ENCODE assay signal across 18 cellular contexts in genomic region chr2:196354186-196354585, GRCh38.
DNase-seq lines count a peak whose midpoint lies in the region; TF ChIP-seq lines count a peak whose summit lies in the region.
"Had no signal": no experiment of that assay in that cellular context is flagged by ENCODE, and none has a peak within 500 bp of the region (broad histone marks: within the 10 kb centered on the region; RNA-seq: fewer than 3 reads in every experiment).

No MANE protein-coding gene starts in this region.

- no peak for TF ChIP-seq EP300 in esophagus muscularis mucosa (IDR thresholded peaks at IDR 0.05)

- H3K9ac ChIP-seq in endodermal cell (ENCODE audit: extremely low read depth, low read length, poor library complexity, severe bottlenecking) (no peak overlapping the region), mesenchymal stem cell (ENCODE audit: low read length) (no peak overlapping the region)
- H3K9ac ChIP-seq: BLaER1 had no signal

- TF ChIP-seq POLR2A in esophagus muscularis mucosa (IDR thresholded peaks at IDR 0.05; ENCODE audit: low read depth), result no peak

- TF ChIP-seq CTCF in endodermal cell (conservative IDR thresholded peaks at IDR 0.05), result no peak
- no peak for TF ChIP-seq CTCF in esophagus muscularis mucosa (IDR thresholded peaks at IDR 0.05)

- H3K27ac ChIP-seq in endodermal cell (ENCODE audit: low read depth, low read length) (no peak overlapping the region), esophagus muscularis mucosa (replicated peaks in 1 of 4) (no peak overlapping the region), mesenchymal stem cell (ENCODE audit: low read length, poor library complexity, severe bottlenecking) (no peak overlapping the region)
- H3K27ac ChIP-seq: BLaER1 had no signal

- no peak overlapping the region for H2AK5ac ChIP-seq in mesenchymal stem cell (ENCODE audit: low read length, severe bottlenecking)

- H3K27me3 ChIP-seq in endodermal cell (ENCODE audit: control insufficient read depth, insufficient read depth, low read length, poor library complexity, severe bottlenecking) (no peaks in the 10 kb centered on the region), esophagus muscularis mucosa (no peaks in the 10 kb centered on the region), mesenchymal stem cell (ENCODE audit: control insufficient read depth in 1 of 2, insufficient read depth in 1 of 2, low read length in 2 of 2) (no peaks in the 10 kb centered on the region)
- H3K27me3 ChIP-seq: BE2C, BLaER1 had no signal

- H3K36me3 ChIP-seq in endodermal cell (ENCODE audit: control insufficient read depth, insufficient read depth, low read length) (no peaks in the 10 kb centered on the region), esophagus muscularis mucosa (peaks cover 0 to 5% (median 0%) of the 10 kb centered on the region in 4 donors), mesenchymal stem cell (ENCODE audit: control insufficient read depth in 1 of 2, insufficient read depth in 2 of 2, low read depth in 1 of 2, low read length in 2 of 2) (no peaks in the 10 kb centered on the region)
- H3K36me3 ChIP-seq: BE2C, BLaER1 had no signal

- no peaks in the 10 kb centered on the region for H3K4me1 ChIP-seq in endodermal cell (ENCODE audit: control insufficient read depth, insufficient read depth, low read length)
- H3K4me1 ChIP-seq in esophagus muscularis mucosa, result no peaks in the 10 kb centered on the region
- peaks cover 2% of the 10 kb centered on the region for H3K4me1 ChIP-seq in mesenchymal stem cell (ENCODE audit: control insufficient read depth, insufficient read depth, low read depth, low read length)
- H3K4me1 ChIP-seq: BE2C, BLaER1 had no signal

- H3K4me1 Mint-ChIP-seq in endodermal cell, result no peaks in the 10 kb centered on the region
- H3K4me1 Mint-ChIP-seq: CD4-positive, alpha-beta memory T cell; CD4-positive, CD25-positive, alpha-beta regulatory T cell; CD8-positive, alpha-beta memory T cell had no signal

- no peak overlapping the region for H3K23ac ChIP-seq in mesenchymal stem cell (ENCODE audit: low read length in 2 of 2)

- H3K9me3 Mint-ChIP-seq in endodermal cell, result no peaks in the 10 kb centered on the region

- H3K4me2 ChIP-seq in mesenchymal stem cell (ENCODE audit: low read length, poor library complexity, severe bottlenecking), result no peak overlapping the region
- H3K4me2 ChIP-seq: BLaER1 had no signal

- H3K27ac Mint-ChIP-seq in endodermal cell, result no peak overlapping the region
- H3K27ac Mint-ChIP-seq: CD14-positive monocyte; CD4-positive, alpha-beta memory T cell; CD4-positive, CD25-positive, alpha-beta regulatory T cell; CD8-positive, alpha-beta memory T cell had no signal

- H2BK5ac ChIP-seq in mesenchymal stem cell (ENCODE audit: low read depth, low read length, poor library complexity, severe bottlenecking), result no peak overlapping the region

- H3K36me3 Mint-ChIP-seq in endodermal cell (ENCODE audit: low read depth), result no peaks in the 10 kb centered on the region
- H3K36me3 Mint-ChIP-seq: CD14-positive monocyte; CD4-positive, CD25-positive, alpha-beta regulatory T cell had no signal

- H3K14ac ChIP-seq in mesenchymal stem cell (ENCODE audit: low read length in 2 of 2), result no peak overlapping the region

- H3K18ac ChIP-seq in mesenchymal stem cell (ENCODE audit: low read depth in 1 of 2, low read length in 2 of 2), result no peak overlapping the region

- H2AFZ ChIP-seq in mesenchymal stem cell (ENCODE audit: low read depth, low read length), result no peak overlapping the region

- peak overlapping the region; percentile 16 for H4K91ac ChIP-seq in mesenchymal stem cell (ENCODE audit: low read length)

- intact Hi-C loops in esophagus muscularis mucosa (cut with DNase I), result no loop called here

- no peak overlapping the region for H2BK120ac ChIP-seq in mesenchymal stem cell (ENCODE audit: low read depth, low read length)

- DNase-seq in endodermal cell, result peak; percentile 49
- peak; percentile 47 for DNase-seq in esophagus muscularis mucosa (ENCODE audit: extremely low spot score)
- DNase-seq in mesenchymal stem cell, result no peak
- no peak for DNase-seq in NCI-H187 (lab: John Stamatoyannopoulos, UW)
- DNase-seq in NOMO-1 (lab: John Stamatoyannopoulos, UW; ENCODE audit: unreplicated experiment in 2 of 2), result no peak
- no peak for DNase-seq in HCEC 1CT
- DNase-seq: 8988T; ACHN; BE2C; C1 segment of cervical spinal cord; CD4-positive, alpha-beta memory T cell; CD4-positive, CD25-positive, alpha-beta regulatory T cell; CD8-positive, alpha-beta memory T cell; COR-L47; DMS79 treated with DMSO at 0.1 percent for 48 hours; GF-D8 had no signal

- H3K4me3 ChIP-seq in endodermal cell (ENCODE audit: low read length), result no peak overlapping the region
- no peak overlapping the region for H3K4me3 ChIP-seq in esophagus muscularis mucosa
- no peak overlapping the region for H3K4me3 ChIP-seq in mesenchymal stem cell (ENCODE audit: insufficient read depth in 1 of 2, low read depth in 1 of 2, low read length in 2 of 2)
- H3K4me3 ChIP-seq: BLaER1 had no signal

- H3K79me1 ChIP-seq in mesenchymal stem cell (replicated peaks; ENCODE audit: low read length, poor library complexity, severe bottlenecking), result peaks cover 1% of the 10 kb centered on the region

- no peak overlapping the region for H4K8ac ChIP-seq in mesenchymal stem cell (ENCODE audit: low read length)

- peaks cover 9% of the 10 kb centered on the region for H3K9me3 ChIP-seq in endodermal cell (ENCODE audit: control insufficient read depth, low read length)
- H3K9me3 ChIP-seq in esophagus muscularis mucosa, result no peaks in the 10 kb centered on the region
- H3K9me3 ChIP-seq in mesenchymal stem cell (ENCODE audit: control insufficient read depth, low read length), result peaks cover 4% of the 10 kb centered on the region
- H3K9me3 ChIP-seq: BE2C had no signal

- no peak overlapping the region for H2BK12ac ChIP-seq in mesenchymal stem cell (ENCODE audit: low read length in 2 of 2)

- H3K4ac ChIP-seq in mesenchymal stem cell (ENCODE audit: low read depth in 1 of 2, low read length in 2 of 2), result no peak overlapping the region

- 80 to 88% methylated on average over 1 to 4 of the region's 4 CpGs for WGBS in endodermal cell (ENCODE audit: insufficient coverage in 1 of 2, insufficient read length in 1 of 2), 2 experiments
- WGBS in esophagus muscularis mucosa, result 95% methylated on average over 3 of the region's 4 CpGs
- 94% methylated on average over 4 of the region's 4 CpGs for whole genome bisulfite sequencing in mesenchymal stem cell

- H3K27me3 Mint-ChIP-seq in endodermal cell (ENCODE audit: insufficient read depth), result no peaks in the 10 kb centered on the region
- H3K27me3 Mint-ChIP-seq: CD4-positive, CD25-positive, alpha-beta regulatory T cell had no signal

- peak overlapping the region; percentile 1 for H2BK15ac ChIP-seq in mesenchymal stem cell (ENCODE audit: low read depth, poor library complexity, severe bottlenecking)

- no peak overlapping the region for H3K4me3 Mint-ChIP-seq in endodermal cell
- H3K4me3 Mint-ChIP-seq: CD14-positive monocyte; CD4-positive, alpha-beta memory T cell; CD4-positive, CD25-positive, alpha-beta regulatory T cell; CD8-positive, alpha-beta memory T cell had no signal

Comparison
In these comparisons a context has a peak if more than half of its experiments do, and no peak if none do; other contexts are left out.
1. DNase-seq: peak in endodermal cell (single experiment) and esophagus muscularis mucosa (single experiment); none in mesenchymal stem cell (single experiment), NCI-H187 (0 of 2), NOMO-1 (0 of 2) and HCEC 1CT (single experiment).